In the genomic region with DNA sequence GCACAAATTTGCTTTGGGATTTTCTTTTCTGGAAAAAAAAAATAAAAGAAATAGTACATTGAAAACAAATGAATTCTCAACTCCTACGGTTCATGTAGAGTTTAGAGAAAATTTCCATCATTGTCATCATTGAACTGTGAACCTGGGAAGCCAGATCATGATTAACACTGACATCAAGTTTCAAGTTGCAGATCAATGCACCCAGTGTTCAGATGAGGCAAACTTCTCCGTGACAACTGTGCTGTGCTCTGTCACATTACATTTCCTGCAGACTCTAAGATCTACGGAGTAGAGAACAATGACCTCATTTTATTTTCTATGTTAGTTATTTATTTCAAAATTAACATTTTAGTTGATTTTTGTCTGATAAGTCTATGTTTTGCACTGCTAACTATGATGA, we compare ENCODE assay signal across 20 cellular contexts.
A peak's percentile ranks its signal among the peaks of the same experiment; 100 is the strongest.
DNase-seq lines count a peak whose midpoint lies in the region; ATAC-seq, FAIRE-seq and TF ChIP-seq lines count a peak whose summit lies in the region.
"Had no signal": no experiment of that assay in that cellular context is flagged by ENCODE, and none has a peak within 500 bp of the region (broad histone marks: within the 10 kb centered on the region; RNA-seq: fewer than 3 reads in every experiment).

No MANE protein-coding gene starts in this region.

- H3K9me3 ChIP-seq in K562 (replicated peaks; ENCODE audit: control insufficient read depth, insufficient read depth, low read depth, low read length): no peaks in the 10 kb centered on the region
- H3K9me3 ChIP-seq: A549, BE2C, Peyer's patch had no signal

- intact Hi-C loops in K562 (cut with micrococcal nuclease): no loop called here

- peak; percentile 57 to 67 for ATAC-seq in activated T-cell treated with anti-CD3 and anti-CD28 coated beads, Interleukin-2, amount 50 U/mL, for 4 hours
- no peak for ATAC-seq in K562
- ATAC-seq in HG02610 (IDR thresholded peaks at IDR 0.05; ENCODE audit: unreplicated experiment): no peak
- ATAC-seq: A549 had no signal

- POLR2A ChIA-PET in K562 (lab: Yijun Ruan, JAX): no interaction called here

- H3K4me1 Mint-ChIP-seq in activated T-cell treated with anti-CD3 and anti-CD28 coated beads, Interleukin-2, amount 50 U/mL, for 4 hours (ENCODE audit: low read depth): peaks cover 8% of the 10 kb centered on the region
- peaks cover 13% of the 10 kb centered on the region for H3K4me1 Mint-ChIP-seq in nephron progenitor cell

- TF ChIP-seq CTCF in K562 (IDR thresholded peaks at IDR 0.05 in 2 of 3, conservative IDR thresholded peaks at IDR 0.05 in 1 of 3; ENCODE audit: insufficient read depth in 2 of 3, low read depth in 1 of 3, low read length in 3 of 3) (no peak), nephron progenitor cell (IDR thresholded peaks at IDR 0.05) (no peak)

- peaks cover 0 to 2% of the 10 kb centered on the region in 2 experiments; a peak in 1 of 5 replicates for H3K4me1 ChIP-seq in K562 (replicated peaks in 1 of 2; ENCODE audit: control insufficient read depth in 2 of 2, insufficient read depth in 2 of 2, low read length in 2 of 2)
- H3K4me1 ChIP-seq: Peyer's patch had no signal

- in situ Hi-C loops in K562 (cut with MboI): no loop called here

- no peak for FAIRE-seq in K562 (lab: Jason Lieb, UNC)
- FAIRE-seq: GM19239, H54 had no signal

- TF ChIP-seq EP300 in K562 (IDR thresholded peaks at IDR 0.05; ENCODE audit: low read length): no peak

- H3K36me3 ChIP-seq in K562 (ENCODE audit: control insufficient read depth, insufficient read depth, low read length): peaks cover 56% of the 10 kb centered on the region

- H3K4me3 ChIP-seq in K562: no peak overlapping the region
- H3K4me3 ChIP-seq: A549, Peyer's patch had no signal

- CTCF ChIA-PET in K562 (lab: Yijun Ruan, JAX; ENCODE audit: low intra/inter-chr PET ratio): no interaction called here

- H3K36me3 Mint-ChIP-seq in activated T-cell treated with anti-CD3 and anti-CD28 coated beads, Interleukin-2, amount 50 U/mL, for 4 hours (ENCODE audit: insufficient read depth): peaks cover 7% of the 10 kb centered on the region
- peaks cover 54% of the 10 kb centered on the region for H3K36me3 Mint-ChIP-seq in nephron progenitor cell (ENCODE audit: low read depth)

- H3K27me3 Mint-ChIP-seq in activated T-cell treated with anti-CD3 and anti-CD28 coated beads, Interleukin-2, amount 50 U/mL, for 4 hours (ENCODE audit: low read depth): no peaks in the 10 kb centered on the region
- peaks cover 2% of the 10 kb centered on the region for H3K27me3 Mint-ChIP-seq in nephron progenitor cell (ENCODE audit: low read depth, poor library complexity)

- no peak overlapping the region for H2AFZ ChIP-seq in K562 (ENCODE audit: low read depth, low read length)

- no peaks in the 10 kb centered on the region for H3K9me3 Mint-ChIP-seq in activated T-cell treated with anti-CD3 and anti-CD28 coated beads, Interleukin-2, amount 50 U/mL, for 4 hours
- no peaks in the 10 kb centered on the region for H3K9me3 Mint-ChIP-seq in nephron progenitor cell

- H3K27me3 ChIP-seq in K562 (ENCODE audit: control insufficient read depth in 2 of 2, insufficient read depth in 2 of 2, low read length in 2 of 2): no peaks in the 10 kb centered on the region
- H3K27me3 ChIP-seq: BE2C, Peyer's patch had no signal

- no peaks in the 10 kb centered on the region for H3K79me2 ChIP-seq in K562 (ENCODE audit: control insufficient read depth, insufficient read depth, low read length)

- H3K27ac Mint-ChIP-seq in nephron progenitor cell: no peak overlapping the region

- no peak overlapping the region for H3K4me3 Mint-ChIP-seq in activated T-cell treated with anti-CD3 and anti-CD28 coated beads, Interleukin-2, amount 50 U/mL, for 4 hours
- H3K4me3 Mint-ChIP-seq in nephron progenitor cell: no peak overlapping the region

- peaks cover 3% of the 10 kb centered on the region for H3K9me1 ChIP-seq in K562 (ENCODE audit: control insufficient read depth, insufficient read depth, low read length)

- H3K4me2 ChIP-seq in K562 (ENCODE audit: insufficient read depth, low read length): no peak overlapping the region
- H3K4me2 ChIP-seq: A549 had no signal

- 89% methylated on average over 3 of the region's 3 CpGs for WGBS in K562 (ENCODE audit: insufficient coverage, low coverage, missing lambda C conversion rate)

- TF ChIP-seq POLR2A in K562 (conservative IDR thresholded peaks at IDR 0.05): no peak

- BruUV-seq in K562 (replicated peaks; lab: Mats Ljungman, UMichigan): no TSS peak

- H4K20me1 ChIP-seq in K562 (replicated peaks; ENCODE audit: control insufficient read depth, insufficient read depth, low read length): no peaks in the 10 kb centered on the region

- no peak overlapping the region for H3K27ac ChIP-seq in K562 (ENCODE audit: extremely low read depth, low read depth, low read length)
- H3K27ac ChIP-seq: A549, Peyer's patch had no signal

- no peak for DNase-seq in activated T-cell treated with anti-CD3 and anti-CD28 coated beads, Interleukin-2, amount 50 U/mL, for 4 hours
- DNase-seq in activated T-cell treated with anti-CD3 and anti-CD28 coated beads for 4 hours (no peak), K562 (ENCODE audit: extremely low read depth in 1 of 4, low spot score in 3 of 4) (no peak), nephron progenitor cell (no peak)
- peak; percentile 29 for DNase-seq in stimulated activated CD4-positive, alpha-beta T cell treated with anti-CD3 and anti-CD28 coated beads, Interleukin-15, amount 100 ng/mL, for 24 hours
- DNase-seq in stimulated activated CD4-positive, alpha-beta T cell treated with anti-CD3 and anti-CD28 coated beads, Interleukin-4, amount 100 ng/mL, for 24 hours: no peak
- DNase-seq: BE2C, DMS79, Kasumi-1, NCI-H1694, NCI-H2081, NCI-H2171, NCI-H345, NCI-H524, NCI-H82, Peyer's patch had no signal

- TF ChIP-seq RAD21 in K562 (CRISPR knock-in tag; conservative IDR thresholded peaks at IDR 0.05 in 1 of 2, IDR thresholded peaks at IDR 0.05 in 1 of 2): no peak

- no peak overlapping the region for H3K9ac ChIP-seq in K562 (ENCODE audit: insufficient read depth in 1 of 2, low read depth in 2 of 2, low read length in 2 of 2)

TF ChIP-seq in K562, 482 proteins besides CTCF, POLR2A, EP300 and RAD21:
- TF ChIP-seq CSDE1 (IDR thresholded peaks at IDR 0.05): no peak
- peak; percentile 21 for TF ChIP-seq RBM22 (IDR thresholded peaks at IDR 0.05; ENCODE audit: low read depth, low read length, poor library complexity, severe bottlenecking)
- TF ChIP-seq ZNF785 (CRISPR knock-in tag; IDR thresholded peaks at IDR 0.05): no peak

Comparison
In these comparisons a context has a peak if more than half of its experiments do, and no peak if none do; other contexts are left out.
1. ATAC-seq: peak in activated T-cell treated with anti-CD3 and anti-CD28 coated beads, Interleukin-2, amount 50 U/mL, for 4 hours (2 of 2); none in K562 (single experiment) and HG02610 (single experiment).